Comparison of ENCODE assay signal across 19 cellular contexts in genomic region chr12:59239993-59240392, GRCh38.
"Had no signal": no experiment of that assay in that cellular context is flagged by ENCODE, and none has a peak within 500 bp of the region (broad histone marks: within the 10 kb centered on the region; RNA-seq: fewer than 3 reads in every experiment).

No MANE protein-coding gene starts in this region.

- DNase-seq: Kasumi-1, MV-4-11, NCI-H1048, NCI-H1105 treated with DMSO at 0.1 percent for 48 hours, NCI-H1417 treated with DMSO at 0.1 percent for 48 hours, NCI-H146, NCI-H1694 treated with DMSO at 0.1 percent for 48 hours, NCI-H1930, NCI-H2081, NCI-H2107, NCI-H226, NCI-H446, NCI-H510A, NCI-H524 treated with DMSO at 0.1 percent for 48 hours, NCI-H69, NCI-H774, RPMI8226, SHP77, SK-N-SH had no signal
